24 cellular contexts compared by ENCODE assay signal in genomic region chr1:42181687-42182086, GRCh38. TPM values are rescaled to one million over a fixed set of nuclear protein-coding genes. Genes with fewer than 3 reads are reported as not detected.
A peak's percentile ranks its signal among the peaks of the same experiment; 100 is the strongest.
DNase-seq lines count a peak whose midpoint lies in the region; ATAC-seq, FAIRE-seq and TF ChIP-seq lines count a peak whose summit lies in the region.
"Had no signal": no experiment of that assay in that cellular context is flagged by ENCODE, and none has a peak within 500 bp of the region (broad histone marks: within the 10 kb centered on the region; RNA-seq: fewer than 3 reads in every experiment).

No MANE protein-coding gene starts in this region.

- no peaks in the 10 kb centered on the region for H3K79me2 ChIP-seq in GM12878 (ENCODE audit: control insufficient read depth, insufficient read depth, low read length)

- RAD21 ChIA-PET in GM12878 (lab: Charles Lee; ENCODE audit: unreplicated experiment), result no interaction called here

- no peak overlapping the region for H3K4me3 Mint-ChIP-seq in activated CD4-positive, alpha-beta T cell treated with anti-CD3 and anti-CD28 coated beads for 36 hours
- H3K4me3 Mint-ChIP-seq in activated CD4-positive, alpha-beta T cell treated with anti-CD3 and anti-CD28 coated beads, Interleukin-2, amount 10 ng/mL, durations not matched to agents 24 days and 14 days, result no peak overlapping the region
- no peak overlapping the region for H3K4me3 Mint-ChIP-seq in CD4-positive, alpha-beta memory T cell
- H3K4me3 Mint-ChIP-seq in naive thymus-derived CD8-positive, alpha-beta T cell, result no peak overlapping the region

- peaks cover 7% of the 10 kb centered on the region for H3K4me1 Mint-ChIP-seq in activated CD4-positive, alpha-beta T cell treated with anti-CD3 and anti-CD28 coated beads for 36 hours
- H3K4me1 Mint-ChIP-seq in activated CD4-positive, alpha-beta T cell treated with anti-CD3 and anti-CD28 coated beads, Interleukin-2, amount 10 ng/mL, durations not matched to agents 24 days and 14 days, result peaks cover 5% of the 10 kb centered on the region
- H3K4me1 Mint-ChIP-seq in CD4-positive, alpha-beta memory T cell, result peaks cover 0 to 6% (median 3%) of the 10 kb centered on the region in 4 donors
- peaks cover 0 to 26% (median 15%) of the 10 kb centered on the region in 4 donors for H3K4me1 Mint-ChIP-seq in naive thymus-derived CD8-positive, alpha-beta T cell

- H3K36me3 ChIP-seq in CD4-positive, alpha-beta memory T cell (ENCODE audit: insufficient read depth, low read length), result peaks cover 16% of the 10 kb centered on the region
- peaks cover 0 to 23% of the 10 kb centered on the region in 2 experiments for H3K36me3 ChIP-seq in GM12878 (ENCODE audit: control insufficient read depth in 2 of 2, insufficient read depth in 2 of 2, low read length in 1 of 2)
- H3K36me3 ChIP-seq in transverse colon, result peaks cover 0 to 6% (median 0%) of the 10 kb centered on the region in 4 donors

- no peak overlapping the region for H2AFZ ChIP-seq in GM12878 (ENCODE audit: control insufficient read depth, low read depth, low read length)

- H3K27ac ChIP-seq in CD4-positive, alpha-beta memory T cell (ENCODE audit: low read depth, low read length), result no peak overlapping the region
- no peak overlapping the region for H3K27ac ChIP-seq in GM12878 (ENCODE audit: control insufficient read depth, insufficient read depth)
- no peak overlapping the region for H3K27ac ChIP-seq in transverse colon
- H3K27ac ChIP-seq: C4-2B, SJCRH30 had no signal

- no peak for DNase-seq in activated CD4-positive, alpha-beta T cell treated with anti-CD3 and anti-CD28 coated beads for 36 hours
- DNase-seq in activated CD4-positive, alpha-beta T cell treated with anti-CD3 and anti-CD28 coated beads, Interleukin-2, amount 10 ng/mL, durations not matched to agents 24 days and 14 days, result no peak
- DNase-seq in CD4-positive, alpha-beta memory T cell, result no peak
- DNase-seq in GM12878 (ENCODE audit: low read depth, low spot score) (no peak), transverse colon (no peak), AG08396 (ENCODE audit: low spot score) (no peak)
- DNase-seq in naive thymus-derived CD8-positive, alpha-beta T cell, result no peak
- DNase-seq: 8988T, EL, GF-D8, Karpas-422, MV-4-11, NCI-H1105 treated with DMSO at 0.1 percent for 48 hours, NCI-H2029 treated with DMSO at 0.1 percent for 48 hours, NCI-H446, NCI-H526, OCI-M1, SJCRH30 had no signal

- WGBS in GM12878 (ENCODE audit: insufficient coverage, insufficient replicate concordance, low lambda C conversion rate, missing lambda C conversion rate), result 97% methylated on average over 4 of the region's 4 CpGs
- WGBS in transverse colon (ENCODE audit: low coverage in 1 of 2), 2 donors, result 81 to 90% methylated on average over 2 to 4 of the region's 4 CpGs

- H4K20me1 ChIP-seq in GM12878 (ENCODE audit: control insufficient read depth, insufficient read depth), result no peaks in the 10 kb centered on the region

- CTCF ChIA-PET in activated CD4-positive, alpha-beta T cell treated with anti-CD3 and anti-CD28 coated beads for 36 hours (lab: Charles Lee), result interaction anchor here (0.6 kb wide), 1 partner anchor 11 kb away, joined by 4 read pairs; no protein-coding TSS in a partner anchor
- CTCF ChIA-PET in CD4-positive, alpha-beta memory T cell (lab: Charles Lee; ENCODE audit: partially characterized antibody), result no interaction called here
- CTCF ChIA-PET in GM12878 (lab: Yijun Ruan, JAX), result no interaction called here

- TF ChIP-seq CTCF in GM12878 (IDR thresholded peaks at IDR 0.05 in 2 of 3, conservative IDR thresholded peaks at IDR 0.05 in 1 of 3; ENCODE audit: control insufficient read depth in 2 of 3, extremely low read depth in 1 of 3, insufficient read depth in 1 of 3, low read depth in 3 of 3, low read length in 3 of 3), result no peak
- TF ChIP-seq CTCF in transverse colon (IDR thresholded peaks at IDR 0.05), result no peak

- H3K27me3 Mint-ChIP-seq in activated CD4-positive, alpha-beta T cell treated with anti-CD3 and anti-CD28 coated beads for 36 hours, result no peaks in the 10 kb centered on the region
- H3K27me3 Mint-ChIP-seq in activated CD4-positive, alpha-beta T cell treated with anti-CD3 and anti-CD28 coated beads, Interleukin-2, amount 10 ng/mL, durations not matched to agents 24 days and 14 days, result no peaks in the 10 kb centered on the region
- H3K27me3 Mint-ChIP-seq in CD4-positive, alpha-beta memory T cell, result no peaks in the 10 kb centered on the region
- H3K27me3 Mint-ChIP-seq in naive thymus-derived CD8-positive, alpha-beta T cell, result no peaks in the 10 kb centered on the region

- POLR2A ChIA-PET in activated CD4-positive, alpha-beta T cell treated with anti-CD3 and anti-CD28 coated beads for 36 hours (lab: Charles Lee), result no interaction called here
- POLR2A ChIA-PET in CD4-positive, alpha-beta memory T cell (lab: Charles Lee; ENCODE audit: partially characterized antibody), result no interaction called here
- POLR2A ChIA-PET in GM12878 (lab: Charles Lee), result no interaction called here
- POLR2A ChIA-PET in naive thymus-derived CD8-positive, alpha-beta T cell (lab: Charles Lee), result no interaction called here

- in situ Hi-C loops in GM12878 (cut with MboI) (no loop called here), transverse colon (cut with MboI; ENCODE audit: low pct_ligation_motif_present in 1 of 4, low pct_unique_long_range_greater_than_20kb in 1 of 4, low sequenced_read_pairs in 3 of 4) (no loop called here)

- TF ChIP-seq EP300 in GM12878 (IDR thresholded peaks at IDR 0.05; ENCODE audit: borderline replicate concordance in 1 of 2, control insufficient read depth in 1 of 2, low read depth in 2 of 2, low read length in 2 of 2) (no peak), transverse colon (IDR thresholded peaks at IDR 0.05; ENCODE audit: low read depth) (no peak)

- intact Hi-C loops in activated CD4-positive, alpha-beta T cell treated with anti-CD3 and anti-CD28 coated beads for 36 hours (cut with DNase I, micrococcal nuclease), result no loop called here
- intact Hi-C loops in activated CD4-positive, alpha-beta T cell treated with anti-CD3 and anti-CD28 coated beads, Interleukin-2, amount 10 ng/mL, durations not matched to agents 24 days and 14 days (cut with micrococcal nuclease), result no loop called here
- intact Hi-C loops in CD4-positive, alpha-beta memory T cell (cut with micrococcal nuclease), result no loop called here
- intact Hi-C loops in GM12878 (cut with micrococcal nuclease; ENCODE audit: unreplicated experiment) (no loop called here), transverse colon (cut with DNase I; ENCODE audit: low total_unique reads) (no loop called here)

- H3K4me1 ChIP-seq in CD4-positive, alpha-beta memory T cell (ENCODE audit: insufficient read depth, low read length), result no peaks in the 10 kb centered on the region
- H3K4me1 ChIP-seq in GM12878 (ENCODE audit: control insufficient read depth, insufficient read depth, low read length), result no peaks in the 10 kb centered on the region
- peaks cover 0 to 6% (median 0%) of the 10 kb centered on the region in 4 donors for H3K4me1 ChIP-seq in transverse colon

- no peak overlapping the region for H3K4me2 ChIP-seq in GM12878 (ENCODE audit: control insufficient read depth, insufficient read depth)

- peaks cover 18% of the 10 kb centered on the region for H3K36me3 Mint-ChIP-seq in activated CD4-positive, alpha-beta T cell treated with anti-CD3 and anti-CD28 coated beads for 36 hours (ENCODE audit: low read depth)
- H3K36me3 Mint-ChIP-seq in activated CD4-positive, alpha-beta T cell treated with anti-CD3 and anti-CD28 coated beads, Interleukin-2, amount 10 ng/mL, durations not matched to agents 24 days and 14 days (ENCODE audit: low read depth), result peaks cover 28% of the 10 kb centered on the region
- H3K36me3 Mint-ChIP-seq in CD4-positive, alpha-beta memory T cell, result peaks cover 30 to 68% of the 10 kb centered on the region in 2 donors
- H3K36me3 Mint-ChIP-seq in naive thymus-derived CD8-positive, alpha-beta T cell, result peaks cover 0 to 73% (median 1%) of the 10 kb centered on the region in 3 donors

- SMC1A ChIA-PET in GM12878 (lab: Charles Lee; ENCODE audit: uncharacterized antibody, unreplicated experiment), result no interaction called here

- H3K9me3 ChIP-seq in CD4-positive, alpha-beta memory T cell (ENCODE audit: control insufficient read depth in 1 of 2, low read length in 2 of 2), result no peaks in the 10 kb centered on the region
- H3K9me3 ChIP-seq in GM12878 (replicated peaks; ENCODE audit: control insufficient read depth, insufficient read depth, low read length) (no peaks in the 10 kb centered on the region), transverse colon (no peaks in the 10 kb centered on the region)
- H3K9me3 ChIP-seq: SJCRH30 had no signal

- H3K27me3 ChIP-seq in CD4-positive, alpha-beta memory T cell (ENCODE audit: insufficient read depth, low read length), result no peaks in the 10 kb centered on the region
- H3K27me3 ChIP-seq in GM12878 (replicated peaks in 1 of 2; ENCODE audit: control insufficient read depth in 2 of 2, insufficient read depth in 2 of 2, low read length in 1 of 2) (no peaks in the 10 kb centered on the region), transverse colon (no peaks in the 10 kb centered on the region)
- H3K27me3 ChIP-seq: SJCRH30 had no signal

- TF ChIP-seq RAD21 in GM12878 (IDR thresholded peaks at IDR 0.05; ENCODE audit: insufficient read depth, low read depth, low read length), result no peak

- FAIRE-seq in GM12878 (lab: Jason Lieb, UNC), result no peak
- FAIRE-seq: RCC 7860 had no signal

- H3K9me3 Mint-ChIP-seq in activated CD4-positive, alpha-beta T cell treated with anti-CD3 and anti-CD28 coated beads for 36 hours (ENCODE audit: low read depth), result no peaks in the 10 kb centered on the region
- no peaks in the 10 kb centered on the region for H3K9me3 Mint-ChIP-seq in activated CD4-positive, alpha-beta T cell treated with anti-CD3 and anti-CD28 coated beads, Interleukin-2, amount 10 ng/mL, durations not matched to agents 24 days and 14 days
- peaks cover 0 to 2% (median 0%) of the 10 kb centered on the region in 8 donors for H3K9me3 Mint-ChIP-seq in CD4-positive, alpha-beta memory T cell
- H3K9me3 Mint-ChIP-seq in naive thymus-derived CD8-positive, alpha-beta T cell, result no peaks in the 10 kb centered on the region

- TF ChIP-seq POLR2A in GM12878 (IDR thresholded peaks at IDR 0.05; ENCODE audit: low read depth, low read length), result no peak
- TF ChIP-seq POLR2A in transverse colon (IDR thresholded peaks at IDR 0.05), result no peak

- H3K4me3 ChIP-seq in CD4-positive, alpha-beta memory T cell (ENCODE audit: low read length in 2 of 2), result no peak overlapping the region
- no peak overlapping the region for H3K4me3 ChIP-seq in GM12878
- H3K4me3 ChIP-seq in transverse colon, result no peak overlapping the region
- H3K4me3 ChIP-seq: SJCRH30 had no signal

- H3K9ac ChIP-seq in GM12878 (ENCODE audit: control insufficient read depth, insufficient read depth, low read length), result no peak overlapping the region

- peak overlapping the region; percentile 45 for H3K27ac Mint-ChIP-seq in activated CD4-positive, alpha-beta T cell treated with anti-CD3 and anti-CD28 coated beads for 36 hours
- no peak overlapping the region for H3K27ac Mint-ChIP-seq in activated CD4-positive, alpha-beta T cell treated with anti-CD3 and anti-CD28 coated beads, Interleukin-2, amount 10 ng/mL, durations not matched to agents 24 days and 14 days
- peak overlapping the region in 5 of 7 donors; percentile 10 to 77 (median 23) for H3K27ac Mint-ChIP-seq in CD4-positive, alpha-beta memory T cell
- H3K27ac Mint-ChIP-seq in naive thymus-derived CD8-positive, alpha-beta T cell, result peak overlapping the region in 9 of 10 donors; percentile 22 to 83 (median 72)

- ATAC-seq in activated CD4-positive, alpha-beta T cell treated with anti-CD3 and anti-CD28 coated beads for 36 hours, result no peak
- ATAC-seq in GM12878 (no peak), HG03442 (IDR thresholded peaks at IDR 0.05; ENCODE audit: unreplicated experiment) (no peak)
- no peak for ATAC-seq in naive thymus-derived CD8-positive, alpha-beta T cell

- BruUV-seq in GM12878 (replicated peaks; lab: Mats Ljungman, UMichigan), result no TSS peak

RNA-seq across cellular contexts. Expression of gene GUCA2A, which starts 17.1 kb away (rescaled TPM):
- total RNA-seq in activated CD4-positive, alpha-beta T cell treated with anti-CD3 and anti-CD28 coated beads for 36 hours, result not detected
- not detected in 2 replicates for total RNA-seq in activated CD4-positive, alpha-beta T cell treated with anti-CD3 and anti-CD28 coated beads, Interleukin-2, amount 10 ng/mL, durations not matched to agents 24 days and 14 days
- not detected for total RNA-seq in CD4-positive, alpha-beta memory T cell
- not detected for polyA plus RNA-seq in CD4-positive, alpha-beta memory T cell
- not detected in 2 replicates for total RNA-seq in GM12878 (2013; cell fraction: nucleolus; rRNA removed)
- total RNA-seq in GM12878 (2014; rRNA removed), result not detected in 2 replicates
- not detected in 2 replicates for total RNA-seq in GM12878 (2014; rRNA removed; fragmentation: Illumina TruSeq; extraction: Trizol)
- total RNA-seq in GM12878 (2021), result not detected in 2 replicates
- not detected for polyA plus RNA-seq in GM12878 (2011; ENCODE audit: low read depth)
- polyA plus RNA-seq in GM12878 (2011; rRNA removed), result not detected in 2 replicates
- not detected in 2 replicates for polyA plus RNA-seq in GM12878 (2011; cell fraction: cytosol; rRNA removed)
- polyA plus RNA-seq in GM12878 (2011; cell fraction: nucleus; rRNA removed), result not detected in 2 replicates
- not detected in 2 replicates for polyA plus RNA-seq in GM12878 (2012)
- not detected in 2 replicates for polyA plus RNA-seq in GM12878 (2014; fragmentation: Illumina TruSeq; extraction: Trizol)
- polyA plus RNA-seq in GM12878 (2014; fragmentation: Nextera tagmentation; extraction: Ambion mirVana), result not detected
- polyA plus RNA-seq in GM12878 (2014; rRNA removed), result not detected in 2 replicates
- polyA plus RNA-seq in GM12878 (2016; fragmentation: Nextera tagmentation; extraction: Ambion mirVana), result not detected
- polyA minus RNA-seq in GM12878 (2011; rRNA and poly(A)+ RNA removed), result not detected in 2 replicates
- not detected in 2 replicates for polyA minus RNA-seq in GM12878 (2011; cell fraction: cytosol; rRNA and poly(A)+ RNA removed)
- polyA minus RNA-seq in GM12878 (2011; cell fraction: nucleus; rRNA and poly(A)+ RNA removed), result not detected in 2 replicates
- total RNA-seq in naive thymus-derived CD8-positive, alpha-beta T cell, result not detected
- not detected for polyA plus RNA-seq in naive thymus-derived CD8-positive, alpha-beta T cell
- total RNA-seq in transverse colon, result 1,000 to 10,000 TPM in 2 of 4 donors, 100 to 1,000 TPM in 1, 1 to 10 TPM in 1; 3.2 to 2,017 (median 1,376) TPM
- total RNA-seq: H4, M059J, SJCRH30 had no signal
- polyA plus RNA-seq: AG04450 had no signal

RNA-seq across cellular contexts. Expression of gene GUCA2B, which starts 28.5 kb away (rescaled TPM):
- not detected for total RNA-seq in activated CD4-positive, alpha-beta T cell treated with anti-CD3 and anti-CD28 coated beads for 36 hours
- total RNA-seq in activated CD4-positive, alpha-beta T cell treated with anti-CD3 and anti-CD28 coated beads, Interleukin-2, amount 10 ng/mL, durations not matched to agents 24 days and 14 days, result not detected in 2 replicates
- not detected for total RNA-seq in CD4-positive, alpha-beta memory T cell
- not detected for polyA plus RNA-seq in CD4-positive, alpha-beta memory T cell
- total RNA-seq in GM12878 (2013; cell fraction: nucleolus; rRNA removed), result not detected in 2 replicates
- not detected in 2 replicates for total RNA-seq in GM12878 (2014; rRNA removed)
- not detected in 2 replicates for total RNA-seq in GM12878 (2014; rRNA removed; fragmentation: Illumina TruSeq; extraction: Trizol)
- total RNA-seq in GM12878 (2021), result not detected in 2 replicates
- not detected for polyA plus RNA-seq in GM12878 (2011; ENCODE audit: low read depth)
- not detected in 2 replicates for polyA plus RNA-seq in GM12878 (2011; rRNA removed)
- polyA plus RNA-seq in GM12878 (2011; cell fraction: cytosol; rRNA removed), result not detected in 2 replicates
- polyA plus RNA-seq in GM12878 (2011; cell fraction: nucleus; rRNA removed), result not detected in 2 replicates
- polyA plus RNA-seq in GM12878 (2012), result not detected in 2 replicates
- not detected in 2 replicates for polyA plus RNA-seq in GM12878 (2014; fragmentation: Illumina TruSeq; extraction: Trizol)
- not detected for polyA plus RNA-seq in GM12878 (2014; fragmentation: Nextera tagmentation; extraction: Ambion mirVana)
- not detected in 2 replicates for polyA plus RNA-seq in GM12878 (2014; rRNA removed)
- not detected for polyA plus RNA-seq in GM12878 (2016; fragmentation: Nextera tagmentation; extraction: Ambion mirVana)
- not detected in 2 replicates for polyA minus RNA-seq in GM12878 (2011; rRNA and poly(A)+ RNA removed)
- not detected in 2 replicates for polyA minus RNA-seq in GM12878 (2011; cell fraction: cytosol; rRNA and poly(A)+ RNA removed)
- not detected in 2 replicates for polyA minus RNA-seq in GM12878 (2011; cell fraction: nucleus; rRNA and poly(A)+ RNA removed)
- total RNA-seq in naive thymus-derived CD8-positive, alpha-beta T cell, result not detected
- polyA plus RNA-seq in naive thymus-derived CD8-positive, alpha-beta T cell, result not detected
- total RNA-seq in transverse colon, result 100 to 1,000 TPM in 3 of 4 donors, not detected in 1; 116 to 259 (median 223) TPM
- total RNA-seq: H4, M059J, SJCRH30 had no signal
- polyA plus RNA-seq: AG04450 had no signal
